1 cellular context compared by ENCODE assay signal in the genomic region with DNA sequence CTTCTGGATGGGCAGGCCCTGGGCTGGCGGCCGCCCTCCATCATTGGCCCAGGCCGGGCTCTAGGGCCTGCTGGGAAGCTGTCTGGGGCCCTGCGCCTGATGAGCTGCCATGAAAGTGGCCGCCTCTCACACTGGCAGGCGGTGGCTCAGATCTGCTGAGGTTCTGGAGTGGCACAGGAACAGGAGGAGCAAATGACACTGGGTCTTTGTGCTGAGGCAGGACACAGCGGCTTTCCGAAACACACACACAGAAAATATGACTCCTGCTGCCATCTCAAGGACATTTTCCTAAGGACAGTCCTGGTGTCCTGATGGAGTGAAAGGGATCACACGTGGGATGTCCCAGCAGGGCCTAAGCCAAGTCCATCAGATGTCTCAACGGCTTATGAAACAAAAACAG.
TF ChIP-seq lines count a peak whose summit lies in the region.

No MANE protein-coding gene starts in this region.

TF ChIP-seq in HepG2, 621 proteins besides CTCF, POLR2A, EP300 and RAD21 (continued from another document):
- TF ChIP-seq, protein P1, sequence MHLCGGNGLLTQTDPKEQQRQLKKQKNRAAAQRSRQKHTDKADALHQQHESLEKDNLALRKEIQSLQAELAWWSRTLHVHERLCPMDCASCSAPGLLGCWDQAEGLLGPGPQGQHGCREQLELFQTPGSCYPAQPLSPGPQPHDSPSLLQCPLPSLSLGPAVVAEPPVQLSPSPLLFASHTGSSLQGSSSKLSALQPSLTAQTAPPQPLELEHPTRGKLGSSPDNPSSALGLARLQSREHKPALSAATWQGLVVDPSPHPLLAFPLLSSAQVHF (CRISPR knock-in tag; IDR thresholded peaks at IDR 0.05) = no peak
- TF ChIP-seq NFYC (CRISPR knock-in tag; IDR thresholded peaks at IDR 0.05) (no peak), ZNF496 (CRISPR knock-in tag; IDR thresholded peaks at IDR 0.05; ENCODE audit: insufficient replicate concordance) (no peak), MLLT10 (CRISPR knock-in tag; IDR thresholded peaks at IDR 0.05) (no peak), ELF4 (CRISPR knock-in tag; IDR thresholded peaks at IDR 0.05; ENCODE audit: borderline replicate concordance) (no peak), HOXA7 (CRISPR knock-in tag; IDR thresholded peaks at IDR 0.05) (no peak), ZMAT3 (CRISPR knock-in tag; conservative IDR thresholded peaks at IDR 0.05) (no peak)
